19 cellular contexts compared by ENCODE assay signal in genomic region chr2:8224679-8225181, GRCh38.
A peak's percentile ranks its signal among the peaks of the same experiment; 100 is the strongest.
DNase-seq lines count a peak whose midpoint lies in the region; ATAC-seq and TF ChIP-seq lines count a peak whose summit lies in the region.
"Had no signal": no experiment of that assay in that cellular context is flagged by ENCODE, and none has a peak within 500 bp of the region (broad histone marks: within the 10 kb centered on the region; RNA-seq: fewer than 3 reads in every experiment).

No MANE protein-coding gene starts in this region.

- no peaks in the 10 kb centered on the region for H3K9me3 ChIP-seq in heart left ventricle
- H3K9me3 ChIP-seq in HEK293 (ENCODE audit: control insufficient read depth, insufficient read depth, low read depth, low read length): no peaks in the 10 kb centered on the region
- H3K9me3 ChIP-seq: BLaER1 had no signal

- CTCF ChIA-PET in HEK293 (lab: Yijun Ruan, JAX): no interaction called here

- H3K27ac Mint-ChIP-seq in dendritic cell treated with granulocyte-macrophage colony-stimulating factor and Interleukin-4, amounts not matched to agents 40 ng/mL and 50 ng/mL, for 4 days: peak overlapping the region; percentile 0
- H3K27ac Mint-ChIP-seq in progenitor cell of endocrine pancreas: peak overlapping the region; percentile 56
- H3K27ac Mint-ChIP-seq: CD4-positive, CD25-positive, alpha-beta regulatory T cell; HFFc6 had no signal

- no peak overlapping the region for H3K4me3 Mint-ChIP-seq in dendritic cell treated with granulocyte-macrophage colony-stimulating factor and Interleukin-4, amounts not matched to agents 40 ng/mL and 50 ng/mL, for 4 days
- H3K4me3 Mint-ChIP-seq in progenitor cell of endocrine pancreas (ENCODE audit: low read depth): no peak overlapping the region
- H3K4me3 Mint-ChIP-seq: CD4-positive, CD25-positive, alpha-beta regulatory T cell; HFFc6 had no signal

- DNase-seq in heart left ventricle (no peak), cardiac septum (ENCODE audit: low spot score) (no peak), progenitor cell of endocrine pancreas (ENCODE audit: low spot score, unreplicated experiment) (no peak), dorsolateral prefrontal cortex (no peak)
- DNase-seq in central memory CD4-positive, alpha-beta T cell: no peak
- DNase-seq: CD4-positive, CD25-positive, alpha-beta regulatory T cell; DMS153; DND-41; HFFc6; MM.1S; NCI-H2029 treated with DMSO at 0.1 percent for 48 hours; NCI-H446 treated with DMSO at 0.1 percent for 48 hours; NCI-H526; RPMI8226; SHP77 treated with DMSO at 0.1 percent for 48 hours had no signal

- no peaks in the 10 kb centered on the region for H3K27me3 ChIP-seq in heart left ventricle
- no peaks in the 10 kb centered on the region for H3K27me3 ChIP-seq in dorsolateral prefrontal cortex
- H3K27me3 ChIP-seq: BLaER1 had no signal

- POLR2A ChIA-PET in HEK293 (lab: Yijun Ruan, JAX): no interaction called here

- H3K4me1 ChIP-seq in heart left ventricle: peaks cover 0 to 41% (median 10%) of the 10 kb centered on the region in 12 donors
- H3K4me1 ChIP-seq in HEK293 (ENCODE audit: control insufficient read depth, insufficient read depth, low read length): no peaks in the 10 kb centered on the region

- H3K36me3 ChIP-seq in heart left ventricle (no peaks in the 10 kb centered on the region), HEK293 (ENCODE audit: control insufficient read depth in 2 of 2, insufficient read depth in 1 of 2, low read length in 2 of 2) (no peaks in the 10 kb centered on the region)
- H3K36me3 ChIP-seq: BLaER1 had no signal

- no peaks in the 10 kb centered on the region for H3K27me3 Mint-ChIP-seq in dendritic cell treated with granulocyte-macrophage colony-stimulating factor and Interleukin-4, amounts not matched to agents 40 ng/mL and 50 ng/mL, for 4 days
- H3K27me3 Mint-ChIP-seq in progenitor cell of endocrine pancreas: peaks cover 14% of the 10 kb centered on the region

- no peak for ATAC-seq in heart left ventricle

- H3K4me3 ChIP-seq in heart left ventricle (no peak overlapping the region), HEK293 (ENCODE audit: low read depth, low read length) (no peak overlapping the region), dorsolateral prefrontal cortex (no peak overlapping the region)
- H3K4me3 ChIP-seq: BLaER1 had no signal

- no peaks in the 10 kb centered on the region for H3K36me3 Mint-ChIP-seq in dendritic cell treated with granulocyte-macrophage colony-stimulating factor and Interleukin-4, amounts not matched to agents 40 ng/mL and 50 ng/mL, for 4 days (ENCODE audit: low read depth)
- no peaks in the 10 kb centered on the region for H3K36me3 Mint-ChIP-seq in progenitor cell of endocrine pancreas (ENCODE audit: insufficient read depth)
- H3K36me3 Mint-ChIP-seq: CD4-positive, CD25-positive, alpha-beta regulatory T cell had no signal

- H3K27ac ChIP-seq in heart left ventricle (peak overlapping the region in 7 of 12 donors; percentile 12 to 60 (median 33)), HEK293 (ENCODE audit: extremely low read depth, low read depth, low read length) (no peak overlapping the region), dorsolateral prefrontal cortex (no peak overlapping the region)
- H3K27ac ChIP-seq: BLaER1, KMS-11 had no signal

- TF ChIP-seq CTCF in heart left ventricle (IDR thresholded peaks at IDR 0.05) (no peak), HEK293 (tag by site-specific recombination; IDR thresholded peaks at IDR 0.05) (no peak), progenitor cell of endocrine pancreas (IDR thresholded peaks at IDR 0.05; ENCODE audit: unreplicated experiment) (no peak), dorsolateral prefrontal cortex (IDR thresholded peaks at IDR 0.05 in 54 of 56, conservative IDR thresholded peaks at IDR 0.05 in 2 of 56; ENCODE audit: low read depth in 1 of 56, partially characterized antibody in 56 of 56) (no peak)

- 66 to 71% (median 68%) methylated on average over 4 of the region's 4 CpGs for WGBS in heart left ventricle, 4 donors

- intact Hi-C loops in heart left ventricle (cut with DNase I) (loop anchor here in 5 of 10 donors (5.0 to 10.0 kb wide), 5 partner anchors 72 to 458 kb away; partner anchors contain the start of gene ID2 (in 3 of the 5)), cardiac septum (cut with DNase I) (loop anchor here (5.0 kb wide), 3 partner anchors 87 to 453 kb away; no protein-coding TSS in a partner anchor), dorsolateral prefrontal cortex (cut with DNase I) (no loop called here)
- intact Hi-C loops in dendritic cell treated with granulocyte-macrophage colony-stimulating factor and Interleukin-4, amounts not matched to agents 40 ng/mL and 50 ng/mL, for 4 days (cut with micrococcal nuclease): no loop called here

- peaks cover 11% of the 10 kb centered on the region for H3K4me1 Mint-ChIP-seq in dendritic cell treated with granulocyte-macrophage colony-stimulating factor and Interleukin-4, amounts not matched to agents 40 ng/mL and 50 ng/mL, for 4 days (ENCODE audit: low read depth)
- peaks cover 3% of the 10 kb centered on the region for H3K4me1 Mint-ChIP-seq in progenitor cell of endocrine pancreas (ENCODE audit: low read depth)

- H3K9me3 Mint-ChIP-seq in dendritic cell treated with granulocyte-macrophage colony-stimulating factor and Interleukin-4, amounts not matched to agents 40 ng/mL and 50 ng/mL, for 4 days: no peaks in the 10 kb centered on the region
- no peaks in the 10 kb centered on the region for H3K9me3 Mint-ChIP-seq in progenitor cell of endocrine pancreas (ENCODE audit: low read depth)
- H3K9me3 Mint-ChIP-seq: CD4-positive, CD25-positive, alpha-beta regulatory T cell; HFFc6 had no signal

- TF ChIP-seq POLR2A in heart left ventricle (IDR thresholded peaks at IDR 0.05): no peak

TF ChIP-seq in HEK293, 187 proteins besides CTCF, POLR2A, EP300 and RAD21:
- TF ChIP-seq BCL11B (tag by site-specific recombination; IDR thresholded peaks at IDR 0.05; ENCODE audit: low read depth) (no peak), ZNF10 (tag by site-specific recombination; IDR thresholded peaks at IDR 0.05) (0 out of 2 replicates have a peak, but pooled peaks have one; percentile 51), ZSCAN5A (tag by site-specific recombination; IDR thresholded peaks at IDR 0.05) (no peak), ZNF571 (tag by site-specific recombination; IDR thresholded peaks at IDR 0.05) (no peak), ZNF664 (tag by site-specific recombination; IDR thresholded peaks at IDR 0.05) (no peak)

Comparison
In these comparisons a context has a peak if more than half of its experiments do, and no peak if none do; other contexts are left out.
1. H3K27ac ChIP-seq: peak in heart left ventricle (7 of 12); none in HEK293 (single experiment) and dorsolateral prefrontal cortex (0 of 59).